Comparison of ENCODE assay signal across 24 cellular contexts in genomic region chr16:87216824-87217205, GRCh38.
DNase-seq lines count a peak whose midpoint lies in the region; ATAC-seq, FAIRE-seq and TF ChIP-seq lines count a peak whose summit lies in the region.
"Had no signal": no experiment of that assay in that cellular context is flagged by ENCODE, and none has a peak within 500 bp of the region (broad histone marks: within the 10 kb centered on the region; RNA-seq: fewer than 3 reads in every experiment).

No MANE protein-coding gene starts in this region.

- H3K79me2 ChIP-seq in endothelial cell of umbilical vein (ENCODE audit: control insufficient read depth, insufficient read depth, low read length) = no peaks in the 10 kb centered on the region

- H3K27me3 ChIP-seq in endothelial cell of umbilical vein (ENCODE audit: control insufficient read depth in 2 of 2, insufficient read depth in 2 of 2, low read length in 2 of 2) (peaks cover 4 to 18% of the 10 kb centered on the region in 2 experiments), upper lobe of left lung (no peaks in the 10 kb centered on the region)

- intact Hi-C loops in endothelial cell of umbilical vein (cut with micrococcal nuclease) = no loop called here

- H3K36me3 Mint-ChIP-seq in WTC11 = no peaks in the 10 kb centered on the region
- H3K36me3 Mint-ChIP-seq: type B pancreatic cell had no signal

- H3K9me1 ChIP-seq in endothelial cell of umbilical vein (replicated peaks; ENCODE audit: control insufficient read depth, extremely low read depth, insufficient read depth, low read length) = no peaks in the 10 kb centered on the region

- no peaks in the 10 kb centered on the region for H3K9me3 ChIP-seq in endothelial cell of umbilical vein (replicated peaks; ENCODE audit: control insufficient read depth, insufficient read depth, low read length)
- H3K9me3 ChIP-seq in upper lobe of left lung = no peaks in the 10 kb centered on the region

- dilution Hi-C loops in endothelial cell of umbilical vein (cut with MboI; ENCODE audit: extremely low pct_ligation_motif_present, low sequenced_read_pairs) = no loop called here

- TF ChIP-seq CTCF in endothelial cell of umbilical vein (IDR thresholded peaks at IDR 0.05; ENCODE audit: extremely low read depth in 1 of 2, insufficient read depth in 1 of 2, low read depth in 1 of 2, low read length in 2 of 2) (no peak), omental fat pad (IDR thresholded peaks at IDR 0.05) (no peak), upper lobe of left lung (IDR thresholded peaks at IDR 0.05) (no peak), WTC11 (IDR thresholded peaks at IDR 0.05) (no peak)

- no peak overlapping the region for H3K27ac ChIP-seq in endothelial cell of umbilical vein (ENCODE audit: insufficient read depth, low read depth, low read length)
- H3K27ac ChIP-seq in upper lobe of left lung = peak overlapping the region in 1 of 4 donors; percentile 10
- H3K27ac ChIP-seq: foreskin keratinocyte had no signal

- peak overlapping the region; percentile 23 for H2AFZ ChIP-seq in endothelial cell of umbilical vein (ENCODE audit: low read depth, low read length)

- no peaks in the 10 kb centered on the region for H3K27me3 Mint-ChIP-seq in WTC11 (ENCODE audit: low read depth)
- H3K27me3 Mint-ChIP-seq: type B pancreatic cell had no signal

- BruUV-seq in endothelial cell of umbilical vein (replicated peaks; lab: Mats Ljungman, UMichigan) = no TSS peak

- H3K9me3 Mint-ChIP-seq in WTC11 = peaks cover 6% of the 10 kb centered on the region
- H3K9me3 Mint-ChIP-seq: type B pancreatic cell had no signal

- H3K4me1 Mint-ChIP-seq in WTC11 = no peaks in the 10 kb centered on the region
- H3K4me1 Mint-ChIP-seq: B cell, nephron had no signal

- no peak for TF ChIP-seq EP300 in upper lobe of left lung (IDR thresholded peaks at IDR 0.05)

- H3K36me3 ChIP-seq in endothelial cell of umbilical vein (ENCODE audit: control insufficient read depth in 2 of 2, extremely low read depth in 1 of 2, insufficient read depth in 2 of 2, low read length in 2 of 2) = no peaks in the 10 kb centered on the region
- H3K36me3 ChIP-seq in upper lobe of left lung = no peaks in the 10 kb centered on the region

- H3K4me2 ChIP-seq in endothelial cell of umbilical vein (ENCODE audit: insufficient read depth, low read length) = no peak overlapping the region

- no peak overlapping the region for H3K9ac ChIP-seq in endothelial cell of umbilical vein (replicated peaks; ENCODE audit: extremely low read depth, insufficient read depth, low read length)

- no peak overlapping the region for H3K27ac Mint-ChIP-seq in WTC11
- H3K27ac Mint-ChIP-seq: activated T-cell treated with anti-CD3 and anti-CD28 coated beads, Interleukin-2, amount 50 U/mL, for 72 hours; B cell; nephron; type B pancreatic cell had no signal

- POLR2A ChIA-PET in endothelial cell of umbilical vein (lab: Charles Lee) = no interaction called here
- POLR2A ChIA-PET in HEK293T (lab: Yijun Ruan, JAX) = no interaction called here
- POLR2A ChIA-PET in WTC11 (lab: Charles Lee) = no interaction called here

- ATAC-seq in omental fat pad (ENCODE audit: low FRiP score) = peak; percentile 13
- peak; percentile 69 to 74 for ATAC-seq in upper lobe of left lung (ENCODE audit: low FRiP score in 2 of 2)
- no peak for ATAC-seq in WTC11
- ATAC-seq: activated CD4-positive, CD25-positive, alpha-beta regulatory T cell treated with anti-CD3 and anti-CD28 coated beads, Interleukin-2, amount 50 U/mL, for 24 hours; activated T-cell treated with anti-CD3 and anti-CD28 coated beads, Interleukin-2, amount 50 U/mL, for 72 hours; foreskin keratinocyte had no signal

- no peaks in the 10 kb centered on the region for H4K20me1 ChIP-seq in endothelial cell of umbilical vein (replicated peaks; ENCODE audit: control insufficient read depth, extremely low read depth, insufficient read depth, low read length)

- TF ChIP-seq POLR2A in endothelial cell of umbilical vein (IDR thresholded peaks at IDR 0.05; ENCODE audit: low read depth, low read length) (no peak), upper lobe of left lung (IDR thresholded peaks at IDR 0.05) (no peak)

- H3K4me3 ChIP-seq in endothelial cell of umbilical vein (replicated peaks in 1 of 3; ENCODE audit: insufficient read depth in 1 of 3, low read depth in 1 of 3, low read length in 3 of 3) (peak overlapping the region in 2 of 3 experiments; percentile 8 to 12), upper lobe of left lung (peak overlapping the region in 3 of 4 donors; percentile 19 to 34 (median 22))

- 71 to 91% methylated on average over 21 to 27 of the region's 27 CpGs for WGBS in upper lobe of left lung, 2 donors

- CTCF ChIA-PET in endothelial cell of umbilical vein (lab: Charles Lee) = interaction anchor here (1.1 to 1.3 kb wide), 3 partner anchors 14 to 140 kb away, joined by 3 to 8 read pairs (median 3); no protein-coding TSS in a partner anchor
- CTCF ChIA-PET in HEK293T (lab: Yijun Ruan, JAX) = no interaction called here
- CTCF ChIA-PET in WTC11 (lab: Charles Lee) = no interaction called here

- no peaks in the 10 kb centered on the region for H3K4me1 ChIP-seq in endothelial cell of umbilical vein (ENCODE audit: control insufficient read depth, extremely low read depth, insufficient read depth, low read length)
- H3K4me1 ChIP-seq in upper lobe of left lung = no peaks in the 10 kb centered on the region
- H3K4me1 ChIP-seq: foreskin keratinocyte had no signal

- H3K4me3 Mint-ChIP-seq in WTC11 = no peak overlapping the region
- H3K4me3 Mint-ChIP-seq: activated T-cell treated with anti-CD3 and anti-CD28 coated beads, Interleukin-2, amount 50 U/mL, for 72 hours; B cell; nephron; type B pancreatic cell had no signal

- no peak for FAIRE-seq in endothelial cell of umbilical vein (lab: Jason Lieb, UNC)
- FAIRE-seq: HepG2, keratinocyte, RCC 7860 had no signal

- peak; percentile 52 for DNase-seq in M059J (ENCODE audit: low read depth)
- peak; percentile 28 for DNase-seq in endothelial cell of umbilical vein (ENCODE audit: low read depth, low spot score)
- no peak for DNase-seq in omental fat pad (ENCODE audit: low spot score)
- DNase-seq in upper lobe of left lung = peak; percentile 46 to 84
- no peak for DNase-seq in HEK293T (ENCODE audit: extremely low spot score)
- DNase-seq in WTC11 (ENCODE audit: low spot score) = no peak
- no peak for DNase-seq in GOT3 (lab: John Stamatoyannopoulos, UW)
- DNase-seq in activated T-cell treated with anti-CD3 and anti-CD28 coated beads, Interleukin-2, amount 50 U/mL, for 1 hour = no peak
- DNase-seq: activated CD8-positive, alpha-beta memory T cell treated with anti-CD3 and anti-CD28 coated beads for 24 hours; activated naive CD4-positive, alpha-beta T cell treated with anti-CD3 and anti-CD28 coated beads, Interleukin-2, amount 50 U/mL, for 16 hours; activated T-cell treated with anti-CD3 and anti-CD28 coated beads, Interleukin-2, amount 50 U/mL, for 72 hours; cortex of kidney; foreskin keratinocyte; NCI-H187; NCI-H446 treated with DMSO at 0.1 percent for 48 hours; stimulated activated naive CD4-positive, alpha-beta T cell; T-helper 9 cell had no signal

TF ChIP-seq in endothelial cell of umbilical vein, 7 proteins besides CTCF, POLR2A, EP300 and RAD21:
- TF ChIP-seq EZH2 (IDR thresholded peaks at IDR 0.05; ENCODE audit: borderline replicate concordance, low read depth, low read length, severe bottlenecking) (no peak), GATA2 (IDR thresholded peaks at IDR 0.05; ENCODE audit: insufficient read depth, insufficient read length, low read depth, low read length) (no peak), JUN (IDR thresholded peaks at IDR 0.05; ENCODE audit: borderline replicate concordance, insufficient read depth, insufficient read length, low read depth) (no peak), FOS (IDR thresholded peaks at IDR 0.05; ENCODE audit: borderline replicate concordance, insufficient read depth, low read length) (no peak), MYC (IDR thresholded peaks at IDR 0.05; ENCODE audit: low read depth, low read length) (no peak), POLR2AphosphoS5 (IDR thresholded peaks at IDR 0.05; ENCODE audit: insufficient read depth, low read depth, low read length) (no peak), MAX (IDR thresholded peaks at IDR 0.05; ENCODE audit: insufficient read depth, insufficient read length) (no peak)

TF ChIP-seq in HEK293T, 16 proteins besides CTCF, POLR2A, EP300 and RAD21:
- no peak for TF ChIP-seq CTBP1 (IDR thresholded peaks at IDR 0.05; ENCODE audit: borderline replicate concordance)
- no peak for TF ChIP-seq HDGF (IDR thresholded peaks at IDR 0.05; ENCODE audit: borderline replicate concordance)
- TF ChIP-seq ARNT (IDR thresholded peaks at IDR 0.05) = no peak
- no peak for TF ChIP-seq L3MBTL2 (conservative IDR thresholded peaks at IDR 0.05)
- no peak for TF ChIP-seq FOXM1 (IDR thresholded peaks at IDR 0.05; ENCODE audit: borderline replicate concordance)
- TF ChIP-seq ELF4 (IDR thresholded peaks at IDR 0.05) = no peak
- no peak for TF ChIP-seq SP1 (IDR thresholded peaks at IDR 0.05)
- TF ChIP-seq NFRKB (IDR thresholded peaks at IDR 0.05) = no peak

TF ChIP-seq in WTC11, 78 proteins besides CTCF, POLR2A, EP300 and RAD21 (continues in another document):
- TF ChIP-seq STAT6 (CRISPR knock-in tag; conservative IDR thresholded peaks at IDR 0.05; ENCODE audit: low read depth) (no peak), MYBL2 (CRISPR knock-in tag; IDR thresholded peaks at IDR 0.05) (no peak)

Comparison
In these comparisons a context has a peak if more than half of its experiments do, and no peak if none do; other contexts are left out.
1. DNase-seq: peak in M059J (single experiment), endothelial cell of umbilical vein (single experiment) and upper lobe of left lung (2 of 2); none in omental fat pad (single experiment), HEK293T (single experiment), WTC11 (single experiment), GOT3 (single experiment) and activated T-cell treated with anti-CD3 and anti-CD28 coated beads, Interleukin-2, amount 50 U/mL, for 1 hour (single experiment).